Comparison of ENCODE assay signal across 8 cellular contexts in genomic region chr1:45205000-45205909, GRCh38. TPM values are rescaled to one million over a fixed set of nuclear protein-coding genes. Genes with fewer than 3 reads are reported as not detected.
DNase-seq lines count a peak whose midpoint lies in the region; TF ChIP-seq lines count a peak whose summit lies in the region.

No MANE protein-coding gene starts in this region.

- POLR2A ChIA-PET in activated CD4-positive, alpha-beta memory T cell treated with anti-CD3 and anti-CD28 coated beads, Interleukin-2, amount 10 ng/mL, durations not matched to agents 7 days and 5 days (lab: Charles Lee), result interaction anchor here (1.2 to 2.5 kb wide), 2 partner anchors 10 to 98 kb away, joined by 3 to 9 read pairs; no protein-coding TSS in a partner anchor

- 4% methylated on average over 34 to 43 of the region's 43 CpGs for WGBS in esophagus, 2 donors

- DNase-seq in activated T-cell treated with anti-CD3 and anti-CD28 coated beads for 48 hours (ENCODE audit: low read depth) (peak; percentile 11), activated T-cell treated with anti-CD3 and anti-CD28 coated beads for 4 hours (no peak), NB4 (ENCODE audit: low read depth) (peak; percentile 30), type B pancreatic cell (ENCODE audit: extremely low spot score, unreplicated experiment) (peak; percentile 71), COR-L47 (lab: John Stamatoyannopoulos, UW) (no peak)
- no peak for DNase-seq in activated CD4-positive, alpha-beta memory T cell treated with anti-CD3 and anti-CD28 coated beads, Interleukin-2, amount 10 ng/mL, durations not matched to agents 7 days and 5 days

- H3K4me1 ChIP-seq in esophagus (ENCODE audit: control insufficient read depth in 2 of 2, insufficient read depth in 2 of 2, low read length in 1 of 2) (peaks cover 0 to 2% of the 10 kb centered on the region in 2 donors), mucosa of rectum (ENCODE audit: control insufficient read depth in 2 of 2, insufficient read depth in 2 of 2, low read length in 2 of 2) (peaks cover 3 to 12% of the 10 kb centered on the region in 2 donors)

- H3K27me3 ChIP-seq in esophagus (ENCODE audit: control insufficient read depth in 1 of 2, insufficient read depth in 2 of 2, low read length in 2 of 2) (no peaks in the 10 kb centered on the region), mucosa of rectum (ENCODE audit: control insufficient read depth in 2 of 2, insufficient read depth in 2 of 2, low read length in 2 of 2) (peaks cover 0 to 1% of the 10 kb centered on the region in 2 donors)

- TF ChIP-seq CTCF in NB4 (IDR thresholded peaks at IDR 0.05; ENCODE audit: low read depth, low read length), result no peak
- TF ChIP-seq CTCF in type B pancreatic cell (conservative IDR thresholded peaks at IDR 0.05), result no peak

- peaks cover 20% of the 10 kb centered on the region for H3K27me3 Mint-ChIP-seq in activated CD4-positive, alpha-beta memory T cell treated with anti-CD3 and anti-CD28 coated beads, Interleukin-2, amount 10 ng/mL, durations not matched to agents 7 days and 5 days
- peaks cover 60% of the 10 kb centered on the region for H3K27me3 Mint-ChIP-seq in type B pancreatic cell

- peak overlapping the region; percentile 77 for H3K4me3 Mint-ChIP-seq in activated CD4-positive, alpha-beta memory T cell treated with anti-CD3 and anti-CD28 coated beads, Interleukin-2, amount 10 ng/mL, durations not matched to agents 7 days and 5 days
- H3K4me3 Mint-ChIP-seq in type B pancreatic cell, result peak overlapping the region; percentile 89

- H3K27ac ChIP-seq in esophagus (ENCODE audit: low read depth in 2 of 2, low read length in 1 of 2) (peak overlapping the region; percentile 9 to 77), mucosa of rectum (ENCODE audit: low read depth in 2 of 2, low read length in 2 of 2) (no peak overlapping the region)

- no peaks in the 10 kb centered on the region for H3K9me3 ChIP-seq in esophagus (ENCODE audit: control insufficient read depth in 2 of 2, insufficient read depth in 1 of 2, low read depth in 1 of 2, low read length in 1 of 2)
- H3K9me3 ChIP-seq in mucosa of rectum (ENCODE audit: control insufficient read depth in 2 of 2, low read length in 2 of 2), result no peaks in the 10 kb centered on the region

- H3K36me3 ChIP-seq in esophagus (ENCODE audit: control insufficient read depth in 2 of 2, insufficient read depth in 2 of 2, low read length in 1 of 2) (no peaks in the 10 kb centered on the region), mucosa of rectum (ENCODE audit: control insufficient read depth in 2 of 2, insufficient read depth in 2 of 2, low read length in 2 of 2) (no peaks in the 10 kb centered on the region)

- no peak overlapping the region for H3K27ac Mint-ChIP-seq in activated CD4-positive, alpha-beta memory T cell treated with anti-CD3 and anti-CD28 coated beads, Interleukin-2, amount 10 ng/mL, durations not matched to agents 7 days and 5 days
- H3K27ac Mint-ChIP-seq in type B pancreatic cell, result peak overlapping the region; percentile 55

- no peak overlapping the region for H3K4me3 ChIP-seq in NB4 (ENCODE audit: low read depth, low read length)
- peak overlapping the region; percentile 74 to 91 for H3K4me3 ChIP-seq in esophagus (ENCODE audit: low read depth in 1 of 2, low read length in 2 of 2)
- H3K4me3 ChIP-seq in mucosa of rectum (ENCODE audit: low read length in 2 of 2), result peak overlapping the region; percentile 70 to 87

- H3K36me3 Mint-ChIP-seq in activated CD4-positive, alpha-beta memory T cell treated with anti-CD3 and anti-CD28 coated beads, Interleukin-2, amount 10 ng/mL, durations not matched to agents 7 days and 5 days (ENCODE audit: low read depth), result no peaks in the 10 kb centered on the region
- H3K36me3 Mint-ChIP-seq in type B pancreatic cell, result no peaks in the 10 kb centered on the region

- peaks cover 13% of the 10 kb centered on the region for H3K4me1 Mint-ChIP-seq in activated CD4-positive, alpha-beta memory T cell treated with anti-CD3 and anti-CD28 coated beads, Interleukin-2, amount 10 ng/mL, durations not matched to agents 7 days and 5 days
- peaks cover 12% of the 10 kb centered on the region for H3K4me1 Mint-ChIP-seq in type B pancreatic cell (ENCODE audit: unreplicated experiment)

- no peaks in the 10 kb centered on the region for H3K9me3 Mint-ChIP-seq in activated CD4-positive, alpha-beta memory T cell treated with anti-CD3 and anti-CD28 coated beads, Interleukin-2, amount 10 ng/mL, durations not matched to agents 7 days and 5 days
- H3K9me3 Mint-ChIP-seq in type B pancreatic cell, result no peaks in the 10 kb centered on the region

- CTCF ChIA-PET in activated CD4-positive, alpha-beta memory T cell treated with anti-CD3 and anti-CD28 coated beads, Interleukin-2, amount 10 ng/mL, durations not matched to agents 7 days and 5 days (lab: Charles Lee), result no interaction called here

- TF ChIP-seq POLR2A in NB4 (IDR thresholded peaks at IDR 0.05; ENCODE audit: extremely low read depth, insufficient read length), result no peak

- peak overlapping the region in 1 of 2 donors; percentile 21 for H3K9ac ChIP-seq in mucosa of rectum (ENCODE audit: low read depth in 1 of 2, low read length in 2 of 2)

RNA-seq across cellular contexts. Expression of gene ZSWIM5, which starts 1.1 kb away (rescaled TPM):
- under 1 TPM; 0.30 to 0.38 TPM for total RNA-seq in activated CD4-positive, alpha-beta memory T cell treated with anti-CD3 and anti-CD28 coated beads, Interleukin-2, amount 10 ng/mL, durations not matched to agents 7 days and 5 days
- under 1 TPM; 0.41 to 0.71 TPM for polyA plus RNA-seq in esophagus
- 1.9 and 2.7 TPM in 2 replicates for total RNA-seq in type B pancreatic cell (ENCODE audit: low replicate concordance)

Comparison
In these comparisons a context has a peak if more than half of its experiments do, and no peak if none do; other contexts are left out.
1. DNase-seq: peak in activated T-cell treated with anti-CD3 and anti-CD28 coated beads for 48 hours (single experiment), NB4 (single experiment) and type B pancreatic cell (single experiment); none in activated T-cell treated with anti-CD3 and anti-CD28 coated beads for 4 hours (single experiment), activated CD4-positive, alpha-beta memory T cell treated with anti-CD3 and anti-CD28 coated beads, Interleukin-2, amount 10 ng/mL, durations not matched to agents 7 days and 5 days (single experiment) and COR-L47 (single experiment).
2. H3K27ac ChIP-seq: peak in esophagus (2 of 2); none in mucosa of rectum (0 of 2).